8 cellular contexts compared by ENCODE assay signal in genomic region chr2:26011990-26012856, GRCh38. TPM values are rescaled to one million over a fixed set of nuclear protein-coding genes. Genes with fewer than 3 reads are reported as not detected.
A peak's percentile ranks its signal among the peaks of the same experiment; 100 is the strongest.
DNase-seq lines count a peak whose midpoint lies in the region; TF ChIP-seq lines count a peak whose summit lies in the region.

No MANE protein-coding gene starts in this region.

- H3K4me3 Mint-ChIP-seq in Calu3 (ENCODE audit: low read depth, unreplicated experiment), result peak overlapping the region; percentile 57
- H3K4me3 Mint-ChIP-seq in dendritic cell treated with granulocyte-macrophage colony-stimulating factor and Interleukin-4, amounts not matched to agents 40 ng/mL and 50 ng/mL, for 4 days, result no peak overlapping the region

- H3K9me3 Mint-ChIP-seq in Calu3 (ENCODE audit: low read depth, unreplicated experiment), result no peaks in the 10 kb centered on the region
- H3K9me3 Mint-ChIP-seq in dendritic cell treated with granulocyte-macrophage colony-stimulating factor and Interleukin-4, amounts not matched to agents 40 ng/mL and 50 ng/mL, for 4 days, result no peaks in the 10 kb centered on the region

- intact Hi-C loops in Calu3 (cut with micrococcal nuclease; ENCODE audit: unreplicated experiment), result no loop called here
- intact Hi-C loops in dendritic cell treated with granulocyte-macrophage colony-stimulating factor and Interleukin-4, amounts not matched to agents 40 ng/mL and 50 ng/mL, for 4 days (cut with micrococcal nuclease), result no loop called here
- intact Hi-C loops in lower leg skin (cut with DNase I; ENCODE audit: low total_unique reads), result no loop called here

- H3K4me3 ChIP-seq in lower leg skin (ENCODE audit: low read depth, poor library complexity, severe bottlenecking), result no peak overlapping the region

- WGBS in lower leg skin, 2 donors, result 37 to 39% methylated on average over 14 of the region's 14 CpGs

- peak overlapping the region; percentile 91 for H3K27ac Mint-ChIP-seq in Calu3 (ENCODE audit: unreplicated experiment)
- H3K27ac Mint-ChIP-seq in dendritic cell treated with granulocyte-macrophage colony-stimulating factor and Interleukin-4, amounts not matched to agents 40 ng/mL and 50 ng/mL, for 4 days, result peak overlapping the region; percentile 77

- no peak for TF ChIP-seq POLR2A in lower leg skin (IDR thresholded peaks at IDR 0.05)

- no peaks in the 10 kb centered on the region for H3K27me3 Mint-ChIP-seq in Calu3 (ENCODE audit: unreplicated experiment)
- H3K27me3 Mint-ChIP-seq in dendritic cell treated with granulocyte-macrophage colony-stimulating factor and Interleukin-4, amounts not matched to agents 40 ng/mL and 50 ng/mL, for 4 days, result no peaks in the 10 kb centered on the region

- CTCF ChIA-PET in Calu3 (lab: Charles Lee), result interaction anchor here (0.5 to 2.4 kb wide), 7 partner anchors 9 to 486 kb away, joined by 3 to 19 read pairs (median 7); partner anchors contain the start of gene RAB10

- BruUV-seq in Calu3 (replicated peaks; lab: Mats Ljungman, UMichigan), result no TSS peak

- H3K4me1 Mint-ChIP-seq in Calu3 (ENCODE audit: low read depth, unreplicated experiment), result peaks cover 54% of the 10 kb centered on the region
- H3K4me1 Mint-ChIP-seq in dendritic cell treated with granulocyte-macrophage colony-stimulating factor and Interleukin-4, amounts not matched to agents 40 ng/mL and 50 ng/mL, for 4 days (ENCODE audit: low read depth), result peaks cover 72% of the 10 kb centered on the region

- DNase-seq in Calu3, result peak; percentile 82
- DNase-seq in NCI-H2196 (lab: John Stamatoyannopoulos, UW; ENCODE audit: unreplicated experiment), result peak; percentile 84
- peak; percentile 86 for DNase-seq in mucosa of gallbladder (ENCODE audit: low spot score)
- no peak for DNase-seq in activated gamma-delta T cell treated with Interleukin-2 at 50 U/mL for 16 hours
- DNase-seq in lower leg skin (ENCODE audit: low spot score in 2 of 2), result no peak
- no peak for DNase-seq in activated CD4-positive, alpha-beta T cell treated with anti-CD3 and anti-CD28 coated beads for 4 hours
- DNase-seq in effector CD8-positive, alpha-beta T cell (lab: John Stamatoyannopoulos, UW), result no peak

- no peak for TF ChIP-seq CTCF in Calu3 (IDR thresholded peaks at IDR 0.05; ENCODE audit: unreplicated experiment)
- no peak for TF ChIP-seq CTCF in lower leg skin (IDR thresholded peaks at IDR 0.05)

- H3K36me3 Mint-ChIP-seq in Calu3 (ENCODE audit: insufficient read depth, unreplicated experiment), result peaks cover 17% of the 10 kb centered on the region
- no peaks in the 10 kb centered on the region for H3K36me3 Mint-ChIP-seq in dendritic cell treated with granulocyte-macrophage colony-stimulating factor and Interleukin-4, amounts not matched to agents 40 ng/mL and 50 ng/mL, for 4 days (ENCODE audit: low read depth)

RNA-seq across cellular contexts. Expression of gene RAB10, which starts 21.7 kb away (rescaled TPM):
- total RNA-seq in Calu3 (2022) (149 and 157 TPM in 2 replicates), mucosa of gallbladder (173 TPM), lower leg skin (100 to 1,000 TPM; 125 to 228 (median 184) TPM)

RNA-seq across cellular contexts. Expression of gene KIF3C, which starts 29.9 kb away (rescaled TPM):
- 3.6 and 4.2 TPM in 2 replicates for total RNA-seq in Calu3 (2022)
- total RNA-seq in mucosa of gallbladder, result 10.1 TPM
- total RNA-seq in lower leg skin, result 1 to 10 TPM; 3.6 to 6.7 (median 4.2) TPM

Comparison
In these comparisons a context has a peak if more than half of its experiments do, and no peak if none do; other contexts are left out.
1. DNase-seq: peak in Calu3 (single experiment), NCI-H2196 (single experiment) and mucosa of gallbladder (single experiment); none in activated gamma-delta T cell treated with Interleukin-2 at 50 U/mL for 16 hours (single experiment), lower leg skin (0 of 2), activated CD4-positive, alpha-beta T cell treated with anti-CD3 and anti-CD28 coated beads for 4 hours (0 of 2) and effector CD8-positive, alpha-beta T cell (single experiment).